ENCODE assay signal across 8 cellular contexts in genomic region chr2:207530160-207531023, GRCh38. TPM values are rescaled to one million over a fixed set of nuclear protein-coding genes. Genes with fewer than 3 reads are reported as not detected.
DNase-seq lines count a peak whose midpoint lies in the region; ATAC-seq, FAIRE-seq and TF ChIP-seq lines count a peak whose summit lies in the region.

No MANE protein-coding gene starts in this region.

- ATAC-seq in GM21390 (IDR thresholded peaks at IDR 0.05; ENCODE audit: unreplicated experiment) (peak; percentile 1), HG02610 (IDR thresholded peaks at IDR 0.05; ENCODE audit: unreplicated experiment) (no peak)

- TF ChIP-seq CTCF in VCaP (conservative IDR thresholded peaks at IDR 0.05) (no peak; the same call in 1 of the 2 replicates), bronchial epithelial cell (IDR thresholded peaks at IDR 0.05; ENCODE audit: insufficient read depth, low read length, severe bottlenecking) (no peak)

- no peaks in the 10 kb centered on the region for H3K36me3 ChIP-seq in bronchial epithelial cell (ENCODE audit: control insufficient read depth, insufficient read depth, low read length)

- no peak for FAIRE-seq in bronchial epithelial cell (lab: Jason Lieb, UNC)

- H3K27ac ChIP-seq in VCaP (peak overlapping the region; percentile 94), layer of hippocampus (ENCODE audit: low read depth, low read length) (peak overlapping the region; percentile 98)

- H3K4me3 ChIP-seq in bronchial epithelial cell (ENCODE audit: low read depth, low read length), result peak overlapping the region; percentile 92

- H3K27me3 ChIP-seq in bronchial epithelial cell (ENCODE audit: control insufficient read depth, insufficient read depth, low read length) (no peaks in the 10 kb centered on the region), layer of hippocampus (ENCODE audit: control insufficient read depth, insufficient read depth, low read length) (no peaks in the 10 kb centered on the region)

- DNase-seq in COLO829 (ENCODE audit: low spot score) (peak; percentile 39), MV-4-11 (lab: John Stamatoyannopoulos, UW) (peak; percentile 57), bronchial epithelial cell (ENCODE audit: low read depth) (no peak)
- peak; percentile 43 to 55 for DNase-seq in stimulated activated CD4-positive, alpha-beta T cell treated with anti-CD3 and anti-CD28 coated beads, Interleukin-2, amount 100 ng/mL, for 24 hours

RNA-seq across cellular contexts. Expression of gene CREB1, which starts 0.6 kb away (rescaled TPM):
- 28.3 and 36.9 TPM in 2 replicates for total RNA-seq in bronchial epithelial cell
